In genomic region chr5:116436674-116437350, GRCh38 we compare ENCODE assay signal across 10 cellular contexts.
"Had no signal": no experiment of that assay in that cellular context is flagged by ENCODE, and none has a peak within 500 bp of the region (broad histone marks: within the 10 kb centered on the region; RNA-seq: fewer than 3 reads in every experiment).

No MANE protein-coding gene starts in this region.

- H3K4me3 ChIP-seq: esophagus squamous epithelium, lower lobe of right lung had no signal

- H3K27ac ChIP-seq: esophagus squamous epithelium, WERI-Rb-1 had no signal

- H3K36me3 ChIP-seq: esophagus squamous epithelium, lower lobe of right lung, WERI-Rb-1 had no signal

- H3K27me3 ChIP-seq: esophagus squamous epithelium had no signal

- ATAC-seq: activated CD4-positive, alpha-beta T cell treated with anti-CD3 and anti-CD28 coated beads for 36 hours; activated CD8-positive, alpha-beta T cell treated with anti-CD3 and anti-CD28 coated beads for 36 hours; lower lobe of right lung had no signal

- DNase-seq: activated CD4-positive, alpha-beta T cell treated with anti-CD3 and anti-CD28 coated beads for 36 hours; activated CD8-positive, alpha-beta memory T cell treated with anti-CD3 and anti-CD28 coated beads, Interleukin-2, amount 50 U/mL, for 4 hours; activated CD8-positive, alpha-beta T cell treated with anti-CD3 and anti-CD28 coated beads for 36 hours; aorta; esophagus squamous epithelium; foreskin fibroblast; head of caudate nucleus; lower lobe of right lung; stimulated activated CD4-positive, alpha-beta T cell treated with anti-CD3 and anti-CD28 coated beads, Interleukin-4, amount 100 ng/mL, for 24 hours had no signal

- H3K9me3 ChIP-seq: esophagus squamous epithelium, lower lobe of right lung had no signal
